In genomic region chr1:39632491-39633417, GRCh38 we compare ENCODE assay signal across 10 cellular contexts. TPM values are rescaled to one million over a fixed set of nuclear protein-coding genes. Genes with fewer than 3 reads are reported as not detected.
DNase-seq lines count a peak whose midpoint lies in the region; ATAC-seq and TF ChIP-seq lines count a peak whose summit lies in the region.
"Had no signal": no experiment of that assay in that cellular context is flagged by ENCODE, and none has a peak within 500 bp of the region (broad histone marks: within the 10 kb centered on the region; RNA-seq: fewer than 3 reads in every experiment).

No MANE protein-coding gene starts in this region.

- H3K4me1 Mint-ChIP-seq in endothelial cell (ENCODE audit: unreplicated experiment) (peaks cover 6% of the 10 kb centered on the region), type B pancreatic cell (ENCODE audit: unreplicated experiment) (peaks cover 34% of the 10 kb centered on the region)

- H3K4me3 ChIP-seq in lower lobe of right lung = peak overlapping the region; percentile 37

- DNase-seq in DMS79 treated with DMSO at 0.1 percent for 48 hours (lab: John Stamatoyannopoulos, UW) (peak; percentile 29), DMS79 (lab: John Stamatoyannopoulos, UW) (no peak), endothelial cell (ENCODE audit: low spot score) (peak; percentile 31), lower lobe of right lung (peak; percentile 63), type B pancreatic cell (ENCODE audit: extremely low spot score, unreplicated experiment) (peak; percentile 79), occipital lobe (lab: John Stamatoyannopoulos, UW) (no peak)
- no peak for DNase-seq in activated CD8-positive, alpha-beta memory T cell treated with anti-CD3 and anti-CD28 coated beads for 24 hours
- DNase-seq: NCI-H187 had no signal

- H3K27ac ChIP-seq in lower lobe of right lung = peak overlapping the region; percentile 49
- H3K27ac ChIP-seq: 22Rv1 had no signal

- peak; percentile 81 to 83 for ATAC-seq in lower lobe of right lung
- no peak for ATAC-seq in HG02642 (IDR thresholded peaks at IDR 0.05; ENCODE audit: poor library complexity, unreplicated experiment)

- peaks cover 22% of the 10 kb centered on the region for H3K4me1 ChIP-seq in lower lobe of right lung

- intact Hi-C loops in lower lobe of right lung (cut with DNase I) = no loop called here

- H3K9me3 Mint-ChIP-seq in endothelial cell (ENCODE audit: unreplicated experiment) (no peaks in the 10 kb centered on the region), type B pancreatic cell (no peaks in the 10 kb centered on the region)

- no peaks in the 10 kb centered on the region for H3K9me3 ChIP-seq in lower lobe of right lung

- H3K36me3 ChIP-seq in lower lobe of right lung = peaks cover 22% of the 10 kb centered on the region

- peaks cover 3% of the 10 kb centered on the region for H3K36me3 Mint-ChIP-seq in endothelial cell (ENCODE audit: low read depth, unreplicated experiment)
- no peaks in the 10 kb centered on the region for H3K36me3 Mint-ChIP-seq in type B pancreatic cell

- H3K4me3 Mint-ChIP-seq in endothelial cell (ENCODE audit: unreplicated experiment) (no peak overlapping the region), type B pancreatic cell (peak overlapping the region; percentile 44)

- H3K27me3 Mint-ChIP-seq in endothelial cell (ENCODE audit: unreplicated experiment) (peaks cover 13% of the 10 kb centered on the region), type B pancreatic cell (peaks cover 64% of the 10 kb centered on the region)

- H3K27me3 ChIP-seq in lower lobe of right lung (ENCODE audit: low read depth) = no peaks in the 10 kb centered on the region

- H3K27ac Mint-ChIP-seq in endothelial cell (ENCODE audit: unreplicated experiment) (no peak overlapping the region), type B pancreatic cell (no peak overlapping the region)

- no peak for TF ChIP-seq CTCF in endothelial cell (IDR thresholded peaks at IDR 0.05; ENCODE audit: unreplicated experiment)
- TF ChIP-seq CTCF in lower lobe of right lung (IDR thresholded peaks at IDR 0.05) = no peak
- no peak for TF ChIP-seq CTCF in type B pancreatic cell (conservative IDR thresholded peaks at IDR 0.05)

RNA-seq across cellular contexts. Expression of gene HEYL, which starts 6.7 kb away (rescaled TPM):
- total RNA-seq in endothelial cell (ENCODE audit: unreplicated experiment) (1.3 TPM), lower lobe of right lung (10.4 TPM), type B pancreatic cell (ENCODE audit: low replicate concordance) (0.83 and 4.3 TPM in 2 replicates), occipital lobe (0.47 TPM)

RNA-seq across cellular contexts. Expression of gene NT5C1A, which starts 39.2 kb away (rescaled TPM):
- total RNA-seq in endothelial cell (ENCODE audit: unreplicated experiment) (not detected), lower lobe of right lung (not detected), type B pancreatic cell (ENCODE audit: low replicate concordance) (0.43 TPM in 1 of 2 replicates, not detected in the other), occipital lobe (0.94 TPM)

RNA-seq across cellular contexts. Expression of gene PABPC4, which starts 56.2 kb away (rescaled TPM):
- total RNA-seq in endothelial cell (ENCODE audit: unreplicated experiment) = 254 TPM
- 203 TPM for total RNA-seq in lower lobe of right lung
- 283 and 291 TPM in 2 replicates for total RNA-seq in type B pancreatic cell (ENCODE audit: low replicate concordance)
- total RNA-seq in occipital lobe = 94.2 TPM

RNA-seq across cellular contexts. Expression of gene HPCAL4, which starts 58.5 kb away (rescaled TPM):
- not detected for total RNA-seq in endothelial cell (ENCODE audit: unreplicated experiment)
- total RNA-seq in lower lobe of right lung = 0.41 TPM
- total RNA-seq in type B pancreatic cell (ENCODE audit: low replicate concordance) = 0.21 and 0.53 TPM in 2 replicates
- 51.2 TPM for total RNA-seq in occipital lobe

Comparison
In these comparisons a context has a peak if more than half of its experiments do, and no peak if none do; other contexts are left out.
1. DNase-seq: peak in DMS79 treated with DMSO at 0.1 percent for 48 hours (single experiment), endothelial cell (single experiment), lower lobe of right lung (single experiment) and type B pancreatic cell (single experiment); none in DMS79 (single experiment), activated CD8-positive, alpha-beta memory T cell treated with anti-CD3 and anti-CD28 coated beads for 24 hours (single experiment) and occipital lobe (single experiment).